In genomic region chr1:247656475-247656874, GRCh38 we compare ENCODE assay signal across 10 cellular contexts. TPM values are rescaled to one million over a fixed set of nuclear protein-coding genes. Genes with fewer than 3 reads are reported as not detected.
"Had no signal": no experiment of that assay in that cellular context is flagged by ENCODE, and none has a peak within 500 bp of the region (broad histone marks: within the 10 kb centered on the region; RNA-seq: fewer than 3 reads in every experiment).

No MANE protein-coding gene starts in this region.

- H3K4me2 ChIP-seq: GM23338, KMS-11 had no signal

- DNase-seq: H9, HCEC 1CT, KBM-7 had no signal

- H3K9ac ChIP-seq: KMS-11 had no signal

- H3K27ac ChIP-seq: HL-60, KMS-11 had no signal

- H3K4me3 ChIP-seq: GM23338 had no signal

- H2AFZ ChIP-seq: GM23338 had no signal

- ATAC-seq: GM23338, HepG2 had no signal

RNA-seq across cellular contexts. Expression of gene OR13G1, which starts 23.1 kb away (rescaled TPM):
- total RNA-seq: GM23338, H1, H9, HepG2, HT1080 had no signal
- polyA plus RNA-seq: GM23338, H1, HepG2, IgD-negative memory B cell had no signal

RNA-seq across cellular contexts. Expression of gene OR2G3, which starts 51.1 kb away (rescaled TPM):
- total RNA-seq: GM23338, H1, H9, HepG2, HT1080 had no signal
- polyA plus RNA-seq: GM23338, H1, HepG2, IgD-negative memory B cell had no signal

RNA-seq across cellular contexts. Expression of gene OR6F1, which starts 60.0 kb away (rescaled TPM):
- total RNA-seq: GM23338, H1, H9, HepG2, HT1080 had no signal
- polyA plus RNA-seq: GM23338, H1, HepG2, IgD-negative memory B cell had no signal
